Comparison of ENCODE assay signal across 8 cellular contexts in genomic region chr18:57084331-57085298, GRCh38.
DNase-seq lines count a peak whose midpoint lies in the region; ATAC-seq and TF ChIP-seq lines count a peak whose summit lies in the region.

No MANE protein-coding gene starts in this region.

- H3K4me1 ChIP-seq in DND-41 (ENCODE audit: insufficient read depth, low read length): no peaks in the 10 kb centered on the region

- peak overlapping the region; percentile 64 for H3K27ac Mint-ChIP-seq in T-helper 1 cell treated with Interleukin-12 subunit alpha and Interleukin-12 subunit beta and Interleukin-4 antibody, amounts not matched to agents 30 μg/mL and 1 μg/mL, for 36 hours

- H3K27ac ChIP-seq in DND-41 (ENCODE audit: low read length) (no peak overlapping the region), WERI-Rb-1 (no peak overlapping the region)

- peaks cover under 1% of the 10 kb centered on the region for H3K27me3 Mint-ChIP-seq in T-helper 1 cell treated with Interleukin-12 subunit alpha and Interleukin-12 subunit beta and Interleukin-4 antibody, amounts not matched to agents 30 μg/mL and 1 μg/mL, for 36 hours (ENCODE audit: low read depth)

- DNase-seq in DND-41: no peak
- no peak for DNase-seq in WERI-Rb-1
- no peak for DNase-seq in inferior parietal cortex (ENCODE audit: extremely low spot score)
- no peak for DNase-seq in kidney glomerular epithelial cell (lab: John Stamatoyannopoulos, UW)
- no peak for DNase-seq in cerebellar cortex (ENCODE audit: low spot score)

- H3K27me3 ChIP-seq in DND-41 (ENCODE audit: insufficient read depth, low read length, poor library complexity): peaks cover 21% of the 10 kb centered on the region
- H3K27me3 ChIP-seq in WERI-Rb-1 (ENCODE audit: insufficient read depth, low read depth, severe bottlenecking): no peaks in the 10 kb centered on the region

- H3K36me3 Mint-ChIP-seq in T-helper 1 cell treated with Interleukin-12 subunit alpha and Interleukin-12 subunit beta and Interleukin-4 antibody, amounts not matched to agents 30 μg/mL and 1 μg/mL, for 36 hours (ENCODE audit: low read depth): peaks cover 2% of the 10 kb centered on the region

- peaks cover 13% of the 10 kb centered on the region for H3K9me3 Mint-ChIP-seq in T-helper 1 cell treated with Interleukin-12 subunit alpha and Interleukin-12 subunit beta and Interleukin-4 antibody, amounts not matched to agents 30 μg/mL and 1 μg/mL, for 36 hours

- peak overlapping the region; percentile 55 for H3K4me3 Mint-ChIP-seq in T-helper 1 cell treated with Interleukin-12 subunit alpha and Interleukin-12 subunit beta and Interleukin-4 antibody, amounts not matched to agents 30 μg/mL and 1 μg/mL, for 36 hours

- ATAC-seq in DND-41 (ENCODE audit: insufficient read depth, low read depth) (peak; percentile 35; the same call in 1 of the 3 replicates), GM19351 (IDR thresholded peaks at IDR 0.05; ENCODE audit: unreplicated experiment) (peak; percentile 70), HG03135 (IDR thresholded peaks at IDR 0.05; ENCODE audit: unreplicated experiment) (peak; percentile 78)

- H3K9me3 ChIP-seq in DND-41 (ENCODE audit: insufficient read depth, low read length, severe bottlenecking) (no peaks in the 10 kb centered on the region), WERI-Rb-1 (ENCODE audit: severe bottlenecking) (peaks cover 7% of the 10 kb centered on the region)

- no peaks in the 10 kb centered on the region for H4K20me1 ChIP-seq in DND-41 (ENCODE audit: insufficient read depth, low read length)

- H3K4me3 ChIP-seq in DND-41 (ENCODE audit: low read depth in 1 of 2, low read length in 2 of 2) (no peak overlapping the region), WERI-Rb-1 (ENCODE audit: low read depth, low read length) (no peak overlapping the region)

- TF ChIP-seq CTCF in DND-41 (IDR thresholded peaks at IDR 0.05; ENCODE audit: borderline replicate concordance, extremely low read depth, low read length, poor library complexity, severe bottlenecking) (no peak), WERI-Rb-1 (IDR thresholded peaks at IDR 0.05; ENCODE audit: low read depth, low read length) (no peak)

- H3K9ac ChIP-seq in DND-41 (ENCODE audit: low read depth, low read length): no peak overlapping the region

- peaks cover 16% of the 10 kb centered on the region for H3K4me1 Mint-ChIP-seq in T-helper 1 cell treated with Interleukin-12 subunit alpha and Interleukin-12 subunit beta and Interleukin-4 antibody, amounts not matched to agents 30 μg/mL and 1 μg/mL, for 36 hours (ENCODE audit: low read depth)

- H3K36me3 ChIP-seq in DND-41 (ENCODE audit: insufficient read depth, low read length): no peaks in the 10 kb centered on the region
- H3K36me3 ChIP-seq in WERI-Rb-1: no peaks in the 10 kb centered on the region

- no peak overlapping the region for H3K4me2 ChIP-seq in DND-41 (ENCODE audit: insufficient read depth, low read length)

- no peak overlapping the region for H2AFZ ChIP-seq in DND-41 (ENCODE audit: low read depth, low read length)

- H3K79me2 ChIP-seq in DND-41 (ENCODE audit: insufficient read depth, low read length): no peaks in the 10 kb centered on the region
